Comparison of ENCODE assay signal across 1 cellular context in the genomic region with DNA sequence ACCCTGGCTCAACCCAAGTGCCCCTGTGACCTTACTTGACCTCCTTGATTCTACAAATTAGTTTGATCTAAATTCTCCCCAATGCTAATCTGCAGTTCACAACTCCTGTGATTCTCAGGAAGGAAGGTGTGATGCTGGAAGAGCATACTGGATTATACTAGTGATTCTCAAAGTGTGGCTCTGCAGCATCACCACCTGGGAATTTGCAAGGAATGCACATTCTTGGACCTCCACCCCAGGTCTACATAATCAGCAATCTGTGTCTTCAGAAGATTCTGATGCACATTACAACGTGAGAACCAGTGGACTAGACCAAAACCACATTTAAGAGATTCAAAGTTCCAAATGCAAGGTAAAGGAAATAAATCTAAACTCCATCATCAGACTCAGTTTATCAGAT.
TF ChIP-seq lines count a peak whose summit lies in the region.

No MANE protein-coding gene starts in this region.

TF ChIP-seq in GM23338, 12 proteins besides CTCF, POLR2A, EP300 and RAD21 (continued from another document):
- TF ChIP-seq, protein P1, sequence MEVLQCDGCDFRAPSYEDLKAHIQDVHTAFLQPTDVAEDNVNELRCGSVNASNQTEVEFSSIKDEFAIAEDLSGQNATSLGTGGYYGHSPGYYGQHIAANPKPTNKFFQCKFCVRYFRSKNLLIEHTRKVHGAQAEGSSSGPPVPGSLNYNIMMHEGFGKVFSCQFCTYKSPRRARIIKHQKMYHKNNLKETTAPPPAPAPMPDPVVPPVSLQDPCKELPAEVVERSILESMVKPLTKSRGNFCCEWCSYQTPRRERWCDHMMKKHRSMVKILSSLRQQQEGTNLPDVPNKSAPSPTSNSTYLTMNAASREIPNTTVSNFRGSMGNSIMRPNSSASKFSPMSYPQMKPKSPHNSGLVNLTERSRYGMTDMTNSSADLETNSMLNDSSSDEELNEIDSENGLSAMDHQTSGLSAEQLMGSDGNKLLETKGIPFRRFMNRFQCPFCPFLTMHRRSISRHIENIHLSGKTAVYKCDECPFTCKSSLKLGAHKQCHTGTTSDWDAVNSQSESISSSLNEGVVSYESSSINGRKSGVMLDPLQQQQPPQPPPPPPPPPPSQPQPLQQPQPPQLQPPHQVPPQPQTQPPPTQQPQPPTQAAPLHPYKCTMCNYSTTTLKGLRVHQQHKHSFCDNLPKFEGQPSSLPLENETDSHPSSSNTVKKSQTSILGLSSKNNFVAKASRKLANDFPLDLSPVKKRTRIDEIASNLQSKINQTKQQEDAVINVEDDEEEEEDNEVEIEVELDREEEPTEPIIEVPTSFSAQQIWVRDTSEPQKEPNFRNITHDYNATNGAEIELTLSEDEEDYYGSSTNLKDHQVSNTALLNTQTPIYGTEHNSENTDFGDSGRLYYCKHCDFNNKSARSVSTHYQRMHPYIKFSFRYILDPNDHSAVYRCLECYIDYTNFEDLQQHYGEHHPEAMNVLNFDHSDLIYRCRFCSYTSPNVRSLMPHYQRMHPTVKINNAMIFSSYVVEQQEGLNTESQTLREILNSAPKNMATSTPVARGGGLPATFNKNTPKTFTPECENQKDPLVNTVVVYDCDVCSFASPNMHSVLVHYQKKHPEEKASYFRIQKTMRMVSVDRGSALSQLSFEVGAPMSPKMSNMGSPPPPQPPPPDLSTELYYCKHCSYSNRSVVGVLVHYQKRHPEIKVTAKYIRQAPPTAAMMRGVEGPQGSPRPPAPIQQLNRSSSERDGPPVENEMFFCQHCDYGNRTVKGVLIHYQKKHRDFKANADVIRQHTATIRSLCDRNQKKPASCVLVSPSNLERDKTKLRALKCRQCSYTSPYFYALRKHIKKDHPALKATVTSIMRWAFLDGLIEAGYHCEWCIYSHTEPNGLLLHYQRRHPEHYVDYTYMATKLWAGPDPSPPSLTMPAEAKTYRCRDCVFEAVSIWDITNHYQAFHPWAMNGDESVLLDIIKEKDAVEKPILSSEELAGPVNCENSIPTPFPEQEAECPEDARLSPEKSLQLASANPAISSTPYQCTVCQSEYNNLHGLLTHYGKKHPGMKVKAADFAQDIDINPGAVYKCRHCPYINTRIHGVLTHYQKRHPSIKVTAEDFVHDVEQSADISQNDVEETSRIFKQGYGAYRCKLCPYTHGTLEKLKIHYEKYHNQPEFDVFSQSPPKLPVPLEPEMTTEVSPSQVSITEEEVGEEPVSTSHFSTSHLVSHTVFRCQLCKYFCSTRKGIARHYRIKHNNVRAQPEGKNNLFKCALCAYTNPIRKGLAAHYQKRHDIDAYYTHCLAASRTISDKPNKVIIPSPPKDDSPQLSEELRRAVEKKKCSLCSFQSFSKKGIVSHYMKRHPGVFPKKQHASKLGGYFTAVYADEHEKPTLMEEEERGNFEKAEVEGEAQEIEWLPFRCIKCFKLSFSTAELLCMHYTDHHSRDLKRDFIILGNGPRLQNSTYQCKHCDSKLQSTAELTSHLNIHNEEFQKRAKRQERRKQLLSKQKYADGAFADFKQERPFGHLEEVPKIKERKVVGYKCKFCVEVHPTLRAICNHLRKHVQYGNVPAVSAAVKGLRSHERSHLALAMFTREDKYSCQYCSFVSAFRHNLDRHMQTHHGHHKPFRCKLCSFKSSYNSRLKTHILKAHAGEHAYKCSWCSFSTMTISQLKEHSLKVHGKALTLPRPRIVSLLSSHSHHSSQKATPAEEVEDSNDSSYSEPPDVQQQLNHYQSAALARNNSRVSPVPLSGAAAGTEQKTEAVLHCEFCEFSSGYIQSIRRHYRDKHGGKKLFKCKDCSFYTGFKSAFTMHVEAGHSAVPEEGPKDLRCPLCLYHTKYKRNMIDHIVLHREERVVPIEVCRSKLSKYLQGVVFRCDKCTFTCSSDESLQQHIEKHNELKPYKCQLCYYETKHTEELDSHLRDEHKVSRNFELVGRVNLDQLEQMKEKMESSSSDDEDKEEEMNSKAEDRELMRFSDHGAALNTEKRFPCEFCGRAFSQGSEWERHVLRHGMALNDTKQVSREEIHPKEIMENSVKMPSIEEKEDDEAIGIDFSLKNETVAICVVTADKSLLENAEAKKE (CRISPR knock-in tag; IDR thresholded peaks at IDR 0.05) = 0 out of 2 replicates have a peak, but pooled peaks have one; percentile 15
